In the genomic region with DNA sequence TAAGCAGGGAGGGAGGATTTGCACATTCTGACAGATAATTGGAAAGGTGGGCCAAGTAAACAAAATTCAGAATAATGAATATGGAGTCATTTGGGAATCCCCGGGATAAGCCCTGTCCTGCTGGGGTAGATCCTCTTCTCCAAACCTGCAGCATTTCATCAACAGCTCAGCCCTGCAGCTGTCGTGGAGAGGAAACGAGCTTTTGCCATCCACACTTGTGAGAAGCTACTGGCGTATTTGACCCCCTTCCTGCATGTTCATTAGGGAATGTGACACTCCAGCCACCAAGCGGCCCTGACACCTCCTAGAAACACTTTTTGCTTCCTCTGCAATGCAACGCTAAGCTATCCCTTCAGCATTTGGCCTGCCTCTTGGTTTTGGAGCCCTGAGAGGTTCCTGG, we compare ENCODE assay signal across 29 cellular contexts. TPM values are rescaled to one million over a fixed set of nuclear protein-coding genes. Genes with fewer than 3 reads are reported as not detected.
DNase-seq lines count a peak whose midpoint lies in the region; ATAC-seq and TF ChIP-seq lines count a peak whose summit lies in the region.
"Had no signal": no experiment of that assay in that cellular context is flagged by ENCODE, and none has a peak within 500 bp of the region (broad histone marks: within the 10 kb centered on the region; RNA-seq: fewer than 3 reads in every experiment).

No MANE protein-coding gene starts in this region.

- H3K27ac ChIP-seq in HUES48 (ENCODE audit: low read depth, low read length), result peak overlapping the region; percentile 46
- H3K27ac ChIP-seq in naive thymus-derived CD4-positive, alpha-beta T cell (ENCODE audit: low read depth, low read length), result no peak overlapping the region
- H3K27ac ChIP-seq: RWPE1 had no signal

- ATAC-seq in naive thymus-derived CD4-positive, alpha-beta T cell, result no peak
- no peak for ATAC-seq in HG02973 (IDR thresholded peaks at IDR 0.05; ENCODE audit: unreplicated experiment)
- ATAC-seq: Panc1 had no signal

- intact Hi-C loops in naive thymus-derived CD4-positive, alpha-beta T cell (cut with micrococcal nuclease), result no loop called here

- no peak overlapping the region for H3K27ac Mint-ChIP-seq in chondrocyte (ENCODE audit: unreplicated experiment)
- no peak overlapping the region for H3K27ac Mint-ChIP-seq in naive thymus-derived CD4-positive, alpha-beta T cell
- H3K27ac Mint-ChIP-seq: T-helper 1 cell treated with Interleukin-12 subunit alpha and Interleukin-12 subunit beta and Interleukin-4 antibody, amounts not matched to agents 30 μg/mL and 1 μg/mL, for 36 hours had no signal

- peaks cover 5% of the 10 kb centered on the region; the same call in 1 of the 2 replicates for H3K27me3 ChIP-seq in HUES48 (ENCODE audit: control insufficient read depth, insufficient read depth, low read length)
- H3K27me3 ChIP-seq in naive thymus-derived CD4-positive, alpha-beta T cell (ENCODE audit: control insufficient read depth in 2 of 2, insufficient read depth in 2 of 2, low read length in 2 of 2), result no peaks in the 10 kb centered on the region
- H3K27me3 ChIP-seq: BE2C had no signal

- peaks cover 49% of the 10 kb centered on the region for H3K4me1 ChIP-seq in HUES48 (ENCODE audit: control insufficient read depth, insufficient read depth, low read length)
- peaks cover 7 to 10% of the 10 kb centered on the region in 2 donors for H3K4me1 ChIP-seq in naive thymus-derived CD4-positive, alpha-beta T cell (ENCODE audit: control insufficient read depth in 2 of 2, insufficient read depth in 2 of 2, low read length in 2 of 2)
- H3K4me1 ChIP-seq: BE2C had no signal

- no peak overlapping the region for H3K4me3 ChIP-seq in HUES48 (ENCODE audit: low read depth, low read length)
- H3K4me3 ChIP-seq in naive thymus-derived CD4-positive, alpha-beta T cell (ENCODE audit: low read length), result no peak overlapping the region

- H3K9ac ChIP-seq in HUES48 (ENCODE audit: low read depth, low read length), result no peak overlapping the region
- H3K9ac ChIP-seq: SK-N-SH had no signal

- H3K36me3 ChIP-seq in HUES48 (ENCODE audit: control insufficient read depth, insufficient read depth, low read length), result no peaks in the 10 kb centered on the region
- no peaks in the 10 kb centered on the region for H3K36me3 ChIP-seq in naive thymus-derived CD4-positive, alpha-beta T cell (ENCODE audit: control insufficient read depth in 2 of 3, insufficient read depth in 3 of 3, low read length in 3 of 3)
- H3K36me3 ChIP-seq: BE2C had no signal

- TF ChIP-seq CTCF in chondrocyte (IDR thresholded peaks at IDR 0.05), result no peak

- CTCF ChIA-PET in naive thymus-derived CD4-positive, alpha-beta T cell (lab: Charles Lee), result interaction anchor here (0.6 kb wide), 1 partner anchor 23 kb away, joined by 3 read pairs; no protein-coding TSS in a partner anchor

- H3K4me1 Mint-ChIP-seq in chondrocyte (ENCODE audit: low read depth), result no peaks in the 10 kb centered on the region
- peaks cover 9 to 16% (median 13%) of the 10 kb centered on the region in 7 donors for H3K4me1 Mint-ChIP-seq in naive thymus-derived CD4-positive, alpha-beta T cell

- POLR2A ChIA-PET in naive thymus-derived CD4-positive, alpha-beta T cell (lab: Charles Lee), result no interaction called here

- H3K9me3 ChIP-seq in HUES48 (ENCODE audit: control insufficient read depth, insufficient read depth, low read length), result no peaks in the 10 kb centered on the region
- no peaks in the 10 kb centered on the region for H3K9me3 ChIP-seq in naive thymus-derived CD4-positive, alpha-beta T cell (ENCODE audit: control insufficient read depth in 2 of 3, low read length in 3 of 3)
- H3K9me3 ChIP-seq: BE2C, SK-N-SH had no signal

- peak; percentile 28 for DNase-seq in chondrocyte (ENCODE audit: low spot score)
- peak; percentile 24 for DNase-seq in myocyte (ENCODE audit: low read depth)
- no peak for DNase-seq in naive thymus-derived CD4-positive, alpha-beta T cell
- no peak for DNase-seq in A172 (ENCODE audit: low spot score)
- DNase-seq in SIG-M5 treated with dmso at 0.1 percent for 504 hours (lab: John Stamatoyannopoulos, UW; ENCODE audit: unreplicated experiment), result no peak
- DNase-seq: ACHN; BE2C; CD8-positive, alpha-beta memory T cell; DMS 273 treated with DMSO at 0.1 percent for 48 hours; DMS79; EL; GF-D8; Kasumi-1; NCI-H1105; NCI-H1436 treated with DMSO at 0.1 percent for 48 hours; NCI-H2029 treated with DMSO at 0.1 percent for 48 hours; NCI-H2227 treated with DMSO at 0.1 percent for 48 hours; NCI-H69; SHP77; SK-N-SH; SW 1271 had no signal

- H3K4me3 Mint-ChIP-seq in chondrocyte (ENCODE audit: unreplicated experiment), result no peak overlapping the region
- H3K4me3 Mint-ChIP-seq in naive thymus-derived CD4-positive, alpha-beta T cell, result no peak overlapping the region
- H3K4me3 Mint-ChIP-seq: CD14-positive monocyte; CD8-positive, alpha-beta memory T cell; T-helper 1 cell treated with Interleukin-12 subunit alpha and Interleukin-12 subunit beta and Interleukin-4 antibody, amounts not matched to agents 30 μg/mL and 1 μg/mL, for 36 hours had no signal

- no peaks in the 10 kb centered on the region for H3K36me3 Mint-ChIP-seq in chondrocyte (ENCODE audit: low read depth)
- H3K36me3 Mint-ChIP-seq in naive thymus-derived CD4-positive, alpha-beta T cell, result no peaks in the 10 kb centered on the region
- H3K36me3 Mint-ChIP-seq: CD14-positive monocyte; CD8-positive, alpha-beta memory T cell had no signal

- peaks cover 25% of the 10 kb centered on the region for H3K27me3 Mint-ChIP-seq in chondrocyte (ENCODE audit: low read depth)
- peaks cover 4 to 44% (median 8%) of the 10 kb centered on the region in 5 donors for H3K27me3 Mint-ChIP-seq in naive thymus-derived CD4-positive, alpha-beta T cell

- H3K9me3 Mint-ChIP-seq in chondrocyte (ENCODE audit: low read depth), result no peaks in the 10 kb centered on the region
- H3K9me3 Mint-ChIP-seq in naive thymus-derived CD4-positive, alpha-beta T cell, result no peaks in the 10 kb centered on the region
- H3K9me3 Mint-ChIP-seq: CD14-positive monocyte; CD8-positive, alpha-beta memory T cell; T-helper 1 cell treated with Interleukin-12 subunit alpha and Interleukin-12 subunit beta and Interleukin-4 antibody, amounts not matched to agents 30 μg/mL and 1 μg/mL, for 36 hours had no signal

RNA-seq across cellular contexts. Expression of a gene that starts 8.0 kb away (rescaled TPM):
- 10.2 to 39.6 TPM (median 38.3 TPM) in 3 replicates for total RNA-seq in chondrocyte
- 0.78 and 1.7 TPM in 2 replicates for total RNA-seq in myocyte
- polyA plus RNA-seq in myocyte (2012), result 0.54 TPM
- not detected for total RNA-seq in naive thymus-derived CD4-positive, alpha-beta T cell
- under 1 TPM in 1 of 2 donors, not detected in 1; 0.45 TPM for polyA plus RNA-seq in naive thymus-derived CD4-positive, alpha-beta T cell
- total RNA-seq in A172 (2014; rRNA removed; shearing (Covaris generic)), result not detected in 2 replicates
- total RNA-seq: CD8-positive, alpha-beta memory T cell; M059J; NCI-H460 had no signal
- polyA plus RNA-seq: CD14-positive monocyte; CD8-positive, alpha-beta memory T cell; SK-N-SH had no signal

RNA-seq across cellular contexts. Expression of a gene that starts 25.0 kb away (rescaled TPM):
- total RNA-seq in chondrocyte, result 43.4 to 52.4 TPM (median 43.5 TPM) in 3 replicates
- total RNA-seq in myocyte, result 58.1 and 61.4 TPM in 2 replicates
- 82.7 TPM for polyA plus RNA-seq in myocyte (2012)
- 100 to 1,000 TPM in 3 of 5 experiments, 10 to 100 TPM in 2; 46.4 to 137 (median 109) TPM for total RNA-seq in naive thymus-derived CD4-positive, alpha-beta T cell
- 100 to 1,000 TPM; 112 to 148 TPM for polyA plus RNA-seq in naive thymus-derived CD4-positive, alpha-beta T cell
- total RNA-seq in A172 (2014; rRNA removed; shearing (Covaris generic)), result 73.2 and 73.8 TPM in 2 replicates

RNA-seq across cellular contexts. Expression of a gene that starts 50.1 kb away (rescaled TPM):
- total RNA-seq in chondrocyte (20.8 to 21.9 TPM (median 21.5 TPM) in 3 replicates), myocyte (29.2 and 31.0 TPM in 2 replicates)
- polyA plus RNA-seq in myocyte (2012), result 8.5 TPM
- 10 to 100 TPM; 20.4 to 36.3 (median 20.8) TPM for total RNA-seq in naive thymus-derived CD4-positive, alpha-beta T cell
- 1 to 10 TPM; 9.3 TPM for polyA plus RNA-seq in naive thymus-derived CD4-positive, alpha-beta T cell
- 42.3 and 44.3 TPM in 2 replicates for total RNA-seq in A172 (2014; rRNA removed; shearing (Covaris generic))

Comparison
In these comparisons a context has a peak if more than half of its experiments do, and no peak if none do; other contexts are left out.
1. DNase-seq: peak in chondrocyte (single experiment) and myocyte (single experiment); none in naive thymus-derived CD4-positive, alpha-beta T cell (0 of 9), A172 (single experiment) and SIG-M5 treated with dmso at 0.1 percent for 504 hours (single experiment).